ENCODE assay signal across 8 cellular contexts in genomic region chr4:183659919-183660318, GRCh38. TPM values are rescaled to one million over a fixed set of nuclear protein-coding genes. Genes with fewer than 3 reads are reported as not detected.
A peak's percentile ranks its signal among the peaks of the same experiment; 100 is the strongest.
DNase-seq lines count a peak whose midpoint lies in the region; ATAC-seq and TF ChIP-seq lines count a peak whose summit lies in the region.

No MANE protein-coding gene starts in this region.

- BruUV-seq in Calu3 (replicated peaks; lab: Mats Ljungman, UMichigan): TSS peak; percentile 78

- H3K27me3 Mint-ChIP-seq in Calu3 (ENCODE audit: unreplicated experiment) (no peaks in the 10 kb centered on the region), neural crest cell (ENCODE audit: low read depth) (no peaks in the 10 kb centered on the region)

- H3K27ac ChIP-seq in ectodermal cell (ENCODE audit: insufficient read depth, low read depth, low read length, poor library complexity, severe bottlenecking): peak overlapping the region; percentile 83

- peaks cover 7% of the 10 kb centered on the region for H3K4me1 ChIP-seq in ectodermal cell (ENCODE audit: control insufficient read depth, insufficient read depth, low read length)

- CTCF ChIA-PET in Calu3 (lab: Charles Lee): no interaction called here

- H3K4me1 Mint-ChIP-seq in Calu3 (ENCODE audit: low read depth, unreplicated experiment): peaks cover 9% of the 10 kb centered on the region
- H3K4me1 Mint-ChIP-seq in neural crest cell: peaks cover 32% of the 10 kb centered on the region

- H3K4me3 Mint-ChIP-seq in Calu3 (ENCODE audit: low read depth, unreplicated experiment) (peak overlapping the region; percentile 81), neural crest cell (peak overlapping the region; percentile 85)

- H3K9me3 Mint-ChIP-seq in Calu3 (ENCODE audit: low read depth, unreplicated experiment) (no peaks in the 10 kb centered on the region), neural crest cell (no peaks in the 10 kb centered on the region)

- intact Hi-C loops in Calu3 (cut with micrococcal nuclease; ENCODE audit: unreplicated experiment): loop anchor here (5.0 kb wide), 1 partner anchor 188 kb away; no protein-coding TSS in a partner anchor

- peaks cover 8% of the 10 kb centered on the region for H3K36me3 ChIP-seq in ectodermal cell (ENCODE audit: control insufficient read depth, insufficient read depth, low read length)

- H3K27me3 ChIP-seq in ectodermal cell (ENCODE audit: control insufficient read depth, insufficient read depth, low read length, poor library complexity, severe bottlenecking): no peaks in the 10 kb centered on the region

- ATAC-seq in GM21619 (IDR thresholded peaks at IDR 0.05; ENCODE audit: unreplicated experiment): no peak

- 26 to 31% methylated on average over 10 of the region's 10 CpGs for WGBS in ectodermal cell, 2 experiments

- peak overlapping the region; percentile 95 for H3K4me3 ChIP-seq in ectodermal cell (ENCODE audit: insufficient read depth, low read depth, low read length)

- no peaks in the 10 kb centered on the region for H3K9me3 ChIP-seq in ectodermal cell (ENCODE audit: control insufficient read depth, low read length)

- DNase-seq in Calu3 (no peak), NCI-H146 treated with DMSO at 0.1 percent for 48 hours (lab: John Stamatoyannopoulos, UW; ENCODE audit: unreplicated experiment) (peak; percentile 53), neural crest cell (ENCODE audit: low read depth, low spot score) (no peak), midbrain (lab: John Stamatoyannopoulos, UW) (no peak), SHP77 treated with DMSO at 0.1 percent for 48 hours (lab: John Stamatoyannopoulos, UW) (no peak), NCI-H226 (no peak)

- TF ChIP-seq CTCF in Calu3 (IDR thresholded peaks at IDR 0.05; ENCODE audit: unreplicated experiment) (no peak), neural crest cell (conservative IDR thresholded peaks at IDR 0.05) (no peak)

- H3K27ac Mint-ChIP-seq in Calu3 (ENCODE audit: unreplicated experiment) (peak overlapping the region; percentile 66), neural crest cell (ENCODE audit: unreplicated experiment) (peak overlapping the region; percentile 92)

- peaks cover 27% of the 10 kb centered on the region for H3K36me3 Mint-ChIP-seq in Calu3 (ENCODE audit: insufficient read depth, unreplicated experiment)
- H3K36me3 Mint-ChIP-seq in neural crest cell (ENCODE audit: low read depth): peaks cover 4% of the 10 kb centered on the region

RNA-seq across cellular contexts. Expression of gene TRAPPC11, which starts 0.8 kb away (rescaled TPM):
- total RNA-seq in Calu3 (2022) (20.0 and 21.5 TPM in 2 replicates), neural crest cell (38.2 and 41.2 TPM in 2 replicates)
- polyA plus RNA-seq in ectodermal cell (2013, experiment 1 of 4): 35.6 TPM
- 38.5 TPM for polyA plus RNA-seq in ectodermal cell (2013, experiment 2 of 4)
- polyA plus RNA-seq in ectodermal cell (2013, experiment 3 of 4): 30.3 TPM
- 35.4 TPM for polyA plus RNA-seq in ectodermal cell (2013, experiment 4 of 4)

RNA-seq across cellular contexts. Expression of gene RWDD4, which starts 0.9 kb away (rescaled TPM):
- total RNA-seq in Calu3 (2022): 13.0 and 15.9 TPM in 2 replicates
- polyA plus RNA-seq in ectodermal cell (2013, experiment 1 of 4): 25.3 TPM
- 25.2 TPM for polyA plus RNA-seq in ectodermal cell (2013, experiment 2 of 4)
- 22.0 TPM for polyA plus RNA-seq in ectodermal cell (2013, experiment 3 of 4)
- 23.8 TPM for polyA plus RNA-seq in ectodermal cell (2013, experiment 4 of 4)
- total RNA-seq in neural crest cell: 17.4 and 23.4 TPM in 2 replicates
